Comparison of ENCODE assay signal across 15 cellular contexts in the genomic region with DNA sequence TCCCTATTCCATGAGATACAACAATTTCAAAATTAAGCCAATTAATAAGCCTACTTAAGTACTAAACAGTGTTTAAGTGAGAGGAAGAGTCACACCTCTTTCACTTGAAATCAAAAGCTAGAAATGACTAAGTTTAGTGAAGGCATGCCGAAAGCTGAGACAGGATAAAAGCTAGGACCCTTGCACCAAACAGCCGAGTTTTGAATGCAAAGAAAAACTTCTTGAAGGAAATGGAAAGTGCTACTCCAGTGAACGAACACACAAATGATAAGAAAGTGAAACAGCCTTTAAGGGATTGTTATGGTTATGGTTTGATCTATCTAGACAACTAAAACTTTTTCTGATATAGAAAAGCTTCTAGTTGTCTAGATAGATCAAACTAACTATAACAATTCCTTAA.
DNase-seq lines count a peak whose midpoint lies in the region; ATAC-seq, FAIRE-seq and TF ChIP-seq lines count a peak whose summit lies in the region.
"Had no signal": no experiment of that assay in that cellular context is flagged by ENCODE, and none has a peak within 500 bp of the region (broad histone marks: within the 10 kb centered on the region; RNA-seq: fewer than 3 reads in every experiment).

No MANE protein-coding gene starts in this region.

- H3K36me3 ChIP-seq in psoas muscle (ENCODE audit: insufficient read depth in 1 of 2, low read depth in 1 of 2), result no peaks in the 10 kb centered on the region

- no peak overlapping the region for H3K4me3 ChIP-seq in psoas muscle
- H3K4me3 ChIP-seq: hepatocyte, mucosa of descending colon, skin epidermis had no signal

- DNase-seq in GM19239 (ENCODE audit: insufficient read length, low spot score), result no peak
- no peak for DNase-seq in psoas muscle
- DNase-seq in HCEC 1CT, result no peak
- no peak for DNase-seq in NCI-H82 treated with DMSO at 0.1 percent for 48 hours (lab: John Stamatoyannopoulos, UW; ENCODE audit: unreplicated experiment)
- DNase-seq in AG08395 (ENCODE audit: low spot score), result no peak
- DNase-seq: activated effector memory CD4-positive, alpha-beta T cell treated with Interleukin-2 at 50 U/mL for 16 hours; COR-L47; KBM-7; mucosa of descending colon had no signal

- whole genome bisulfite sequencing in psoas muscle, 3 donors, result 78 to 80% (median 79%) methylated on average over 3 of the region's 3 CpGs

- H3K4me1 ChIP-seq in psoas muscle, result peaks cover 4% of the 10 kb centered on the region

- no peak for TF ChIP-seq CTCF in psoas muscle (IDR thresholded peaks at IDR 0.05)

- H3K27me3 ChIP-seq in psoas muscle (ENCODE audit: insufficient read depth in 3 of 3, low read length in 2 of 3), result no peaks in the 10 kb centered on the region
- H3K27me3 ChIP-seq: hepatocyte had no signal

- H3K9me3 ChIP-seq in psoas muscle, result peaks cover 6% of the 10 kb centered on the region

- intact Hi-C loops in psoas muscle (cut with DNase I), result no loop called here

- H3K27ac ChIP-seq in psoas muscle, result no peak overlapping the region
- H3K27ac ChIP-seq: hepatocyte, skin epidermis had no signal

- FAIRE-seq in GM19239 (lab: Jason Lieb, UNC), result peak; percentile 91

- ATAC-seq in GM18499 (IDR thresholded peaks at IDR 0.05; ENCODE audit: insufficient read depth, unreplicated experiment), result peak; percentile 47
- peak; percentile 84 for ATAC-seq in HG02759 (IDR thresholded peaks at IDR 0.05; ENCODE audit: unreplicated experiment)
- ATAC-seq in HG03521 (IDR thresholded peaks at IDR 0.05; ENCODE audit: unreplicated experiment), result peak; percentile 80
- no peak for ATAC-seq in psoas muscle
- ATAC-seq: mucosa of descending colon; stimulated activated memory B cell treated with anti-CD40 and anti-IgM and Interleukin-4, amounts not matched to agents 10 μg/mL and 1 μg/mL and 100 μg/mL, for 72 hours had no signal

Comparison
In these comparisons a context has a peak if more than half of its experiments do, and no peak if none do; other contexts are left out.
1. ATAC-seq: peak in GM18499 (single experiment), HG02759 (single experiment) and HG03521 (single experiment); none in psoas muscle (0 of 4).